Comparison of ENCODE assay signal across 10 cellular contexts in the genomic region with DNA sequence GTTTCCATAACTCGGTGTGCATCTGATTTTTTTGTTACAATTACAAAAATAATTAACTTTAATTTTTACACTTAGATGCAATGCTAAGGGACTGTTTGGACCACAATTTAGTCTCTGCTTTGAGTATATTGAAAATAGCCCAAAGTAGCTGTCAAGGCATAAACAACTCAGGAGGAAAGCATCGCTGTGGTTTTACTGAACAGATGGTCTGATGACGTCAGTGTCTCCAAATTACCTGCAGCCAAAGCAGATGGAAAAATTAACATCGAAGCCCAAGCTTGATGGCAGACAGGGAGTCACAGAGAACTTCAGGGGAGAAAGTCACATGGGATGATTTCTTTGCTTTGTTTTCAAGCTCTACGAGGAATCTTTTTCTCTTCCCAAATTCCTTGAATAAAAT.
DNase-seq lines count a peak whose midpoint lies in the region; ATAC-seq and TF ChIP-seq lines count a peak whose summit lies in the region.
"Had no signal": no experiment of that assay in that cellular context is flagged by ENCODE, and none has a peak within 500 bp of the region (broad histone marks: within the 10 kb centered on the region; RNA-seq: fewer than 3 reads in every experiment).

No MANE protein-coding gene starts in this region.

- peaks cover 16% of the 10 kb centered on the region for H3K4me1 Mint-ChIP-seq in activated T-helper 17 cell treated with anti-CD3 and anti-CD28 coated beads, Interleukin-2, amount 50 U/mL, for 72 hours

- H3K9me2 ChIP-seq in MM.1S (replicated peaks; ENCODE audit: insufficient read depth, low read length), result no peaks in the 10 kb centered on the region

- peak; percentile 23 for ATAC-seq in activated T-helper 17 cell treated with anti-CD3 and anti-CD28 coated beads, Interleukin-2, amount 50 U/mL, for 72 hours (replicated peaks)
- no peak for ATAC-seq in GM21515 (IDR thresholded peaks at IDR 0.05; ENCODE audit: unreplicated experiment)

- H3K27me3 Mint-ChIP-seq in activated T-helper 17 cell treated with anti-CD3 and anti-CD28 coated beads, Interleukin-2, amount 50 U/mL, for 72 hours, result no peaks in the 10 kb centered on the region
- H3K27me3 Mint-ChIP-seq: activated CD4-positive, alpha-beta memory T cell treated with anti-CD3 and anti-CD28 coated beads for 36 hours had no signal

- H2AFZ ChIP-seq in MM.1S (ENCODE audit: low read length), result no peak overlapping the region

- H3K9me3 Mint-ChIP-seq in activated T-helper 17 cell treated with anti-CD3 and anti-CD28 coated beads, Interleukin-2, amount 50 U/mL, for 72 hours, result peaks cover 4% of the 10 kb centered on the region
- H3K9me3 Mint-ChIP-seq: activated CD4-positive, alpha-beta memory T cell treated with anti-CD3 and anti-CD28 coated beads for 36 hours had no signal

- no peaks in the 10 kb centered on the region for H4K20me1 ChIP-seq in MM.1S (ENCODE audit: insufficient read depth, low read length)

- H3F3A ChIP-seq in MM.1S (ENCODE audit: insufficient read depth, low read length), result no peaks in the 10 kb centered on the region; the same call in 1 of the 2 replicates

- H3K9me3 ChIP-seq in MM.1S (replicated peaks; ENCODE audit: insufficient read depth, low read length), result no peaks in the 10 kb centered on the region

- no peak overlapping the region for H3K4me3 Mint-ChIP-seq in activated T-helper 17 cell treated with anti-CD3 and anti-CD28 coated beads, Interleukin-2, amount 50 U/mL, for 72 hours
- H3K4me3 Mint-ChIP-seq: activated CD4-positive, alpha-beta memory T cell treated with anti-CD3 and anti-CD28 coated beads for 36 hours had no signal

- no peak overlapping the region for H3K4me3 ChIP-seq in MM.1S (ENCODE audit: low read length)

- H3K27me3 ChIP-seq in MM.1S (replicated peaks; ENCODE audit: insufficient read depth, low read length), result no peaks in the 10 kb centered on the region

- no peaks in the 10 kb centered on the region for H3K36me3 ChIP-seq in MM.1S (replicated peaks; ENCODE audit: insufficient read depth, low read length)

- no peak for TF ChIP-seq CTCF in MM.1S (IDR thresholded peaks at IDR 0.05; ENCODE audit: low read length)

- peak overlapping the region; percentile 42; the same call in 1 of the 2 replicates for H3K4me2 ChIP-seq in MM.1S (ENCODE audit: low read depth, low read length)

- H3K27ac ChIP-seq in MM.1S (ENCODE audit: low read length), result peak overlapping the region; percentile 47; the same call in 1 of the 2 replicates

- no peak overlapping the region; the same call in 1 of the 2 replicates for H3K9ac ChIP-seq in MM.1S (ENCODE audit: low read length)

- H3K79me2 ChIP-seq in MM.1S (ENCODE audit: low read length), result no peaks in the 10 kb centered on the region

- peaks cover 14% of the 10 kb centered on the region for H3K4me1 ChIP-seq in MM.1S (ENCODE audit: low read length)

- DNase-seq in NCI-H748 (lab: John Stamatoyannopoulos, UW; ENCODE audit: unreplicated experiment) (peak; percentile 34), NCI-H748 treated with DMSO at 0.1 percent for 48 hours (lab: John Stamatoyannopoulos, UW) (no peak), MM.1S (peak; percentile 44), non-pigmented ciliary epithelial cell (ENCODE audit: low read depth) (peak; percentile 23), islet precursor cell (no peak), SKM-1 treated with dmso at 0.1 percent for 144 hours (lab: John Stamatoyannopoulos, UW; ENCODE audit: unreplicated experiment) (no peak)
- DNase-seq: activated CD4-positive, alpha-beta memory T cell treated with anti-CD3 and anti-CD28 coated beads for 36 hours; left cardiac atrium had no signal

- no peak overlapping the region for H3K27ac Mint-ChIP-seq in activated T-helper 17 cell treated with anti-CD3 and anti-CD28 coated beads, Interleukin-2, amount 50 U/mL, for 72 hours
- H3K27ac Mint-ChIP-seq: activated CD4-positive, alpha-beta memory T cell treated with anti-CD3 and anti-CD28 coated beads for 36 hours had no signal

- H3K36me3 Mint-ChIP-seq in activated T-helper 17 cell treated with anti-CD3 and anti-CD28 coated beads, Interleukin-2, amount 50 U/mL, for 72 hours (ENCODE audit: low read depth), result no peaks in the 10 kb centered on the region
- H3K36me3 Mint-ChIP-seq: activated CD4-positive, alpha-beta memory T cell treated with anti-CD3 and anti-CD28 coated beads for 36 hours had no signal

Comparison
In these comparisons a context has a peak if more than half of its experiments do, and no peak if none do; other contexts are left out.
1. DNase-seq: peak in NCI-H748 (single experiment), MM.1S (single experiment) and non-pigmented ciliary epithelial cell (single experiment); none in NCI-H748 treated with DMSO at 0.1 percent for 48 hours (single experiment), islet precursor cell (single experiment) and SKM-1 treated with dmso at 0.1 percent for 144 hours (single experiment).